In genomic region chr1:33180226-33181037, GRCh38 we compare ENCODE assay signal across 8 cellular contexts. TPM values are rescaled to one million over a fixed set of nuclear protein-coding genes. Genes with fewer than 3 reads are reported as not detected.
DNase-seq lines count a peak whose midpoint lies in the region; ATAC-seq and TF ChIP-seq lines count a peak whose summit lies in the region.

No MANE protein-coding gene starts in this region.

- TF ChIP-seq CTCF in AG04450 (IDR thresholded peaks at IDR 0.05; ENCODE audit: low read depth, low read length) (no peak), dorsolateral prefrontal cortex (IDR thresholded peaks at IDR 0.05 in 54 of 56, conservative IDR thresholded peaks at IDR 0.05 in 2 of 56; ENCODE audit: low read depth in 1 of 56, partially characterized antibody in 56 of 56) (peak in 3 of 56 donors; percentile 2 to 17 (median 4)), right lobe of liver (IDR thresholded peaks at IDR 0.05) (no peak)

- ATAC-seq in GM19372 (IDR thresholded peaks at IDR 0.05; ENCODE audit: low read depth, unreplicated experiment): peak; percentile 69
- peak; percentile 86 for ATAC-seq in HG03521 (IDR thresholded peaks at IDR 0.05; ENCODE audit: unreplicated experiment)
- ATAC-seq in right lobe of liver: peak; percentile 81 to 86 (median 84)

- DNase-seq in AG04450 (ENCODE audit: low read depth, low spot score): peak; percentile 53
- DNase-seq in NCI-H748 treated with DMSO at 0.1 percent for 48 hours (lab: John Stamatoyannopoulos, UW): peak; percentile 64
- DNase-seq in activated CD4-positive, alpha-beta memory T cell treated with anti-CD3 and anti-CD28 coated beads, Interleukin-2, amount 10 ng/mL, durations not matched to agents 7 days and 5 days: peak; percentile 84
- peak; percentile 81 to 93 (median 88) for DNase-seq in dorsolateral prefrontal cortex
- peak; percentile 84 to 91 (median 87) for DNase-seq in right lobe of liver
- peak; percentile 69 to 81 for DNase-seq in stimulated activated CD4-positive, alpha-beta T cell treated with anti-CD3 and anti-CD28 coated beads, Interleukin-2, amount 100 ng/mL, for 48 hours

- 19% methylated on average over 29 of the region's 38 CpGs for WGBS in right lobe of liver (ENCODE audit: insufficient coverage, low coverage, low lambda C conversion rate, missing lambda C conversion rate)

- H3K27me3 ChIP-seq in AG04450 (ENCODE audit: control insufficient read depth, insufficient read depth, low read length): no peaks in the 10 kb centered on the region
- no peaks in the 10 kb centered on the region for H3K27me3 ChIP-seq in dorsolateral prefrontal cortex
- no peaks in the 10 kb centered on the region for H3K27me3 ChIP-seq in right lobe of liver

- H3K36me3 ChIP-seq in right lobe of liver: no peaks in the 10 kb centered on the region

- no peak for TF ChIP-seq POLR2A in right lobe of liver (IDR thresholded peaks at IDR 0.05)

- CTCF ChIA-PET in AG04450 (lab: Charles Lee): interaction anchor here (0.6 to 1.9 kb wide), 5 partner anchors 61 to 115 kb away, joined by 3 to 6 read pairs (median 5); no protein-coding TSS in a partner anchor
- CTCF ChIA-PET in activated CD4-positive, alpha-beta memory T cell treated with anti-CD3 and anti-CD28 coated beads, Interleukin-2, amount 10 ng/mL, durations not matched to agents 7 days and 5 days (lab: Charles Lee): interaction anchor here (0.8 to 2.7 kb wide), 9 partner anchors 11 to 291 kb away, joined by 3 to 26 read pairs (median 4); no protein-coding TSS in a partner anchor

- POLR2A ChIA-PET in AG04450 (lab: Yijun Ruan, JAX): interaction anchor here (1.2 to 2.2 kb wide), 5 partner anchors 11 to 84 kb away, joined by 3 to 8 read pairs (median 6); no protein-coding TSS in a partner anchor
- POLR2A ChIA-PET in activated CD4-positive, alpha-beta memory T cell treated with anti-CD3 and anti-CD28 coated beads, Interleukin-2, amount 10 ng/mL, durations not matched to agents 7 days and 5 days (lab: Charles Lee): interaction anchor here (0.9 to 4.2 kb wide), 10 partner anchors 8 to 292 kb away, joined by 3 to 48 read pairs (median 4); partner anchors contain the start of gene ZSCAN20

- H3K4me3 Mint-ChIP-seq in activated CD4-positive, alpha-beta memory T cell treated with anti-CD3 and anti-CD28 coated beads, Interleukin-2, amount 10 ng/mL, durations not matched to agents 7 days and 5 days: peak overlapping the region; percentile 90

- peaks cover 2% of the 10 kb centered on the region for H3K36me3 Mint-ChIP-seq in activated CD4-positive, alpha-beta memory T cell treated with anti-CD3 and anti-CD28 coated beads, Interleukin-2, amount 10 ng/mL, durations not matched to agents 7 days and 5 days (ENCODE audit: low read depth)

- no peaks in the 10 kb centered on the region for H3K9me3 Mint-ChIP-seq in activated CD4-positive, alpha-beta memory T cell treated with anti-CD3 and anti-CD28 coated beads, Interleukin-2, amount 10 ng/mL, durations not matched to agents 7 days and 5 days

- H3K4me1 ChIP-seq in right lobe of liver: peaks cover 0 to 5% (median 2%) of the 10 kb centered on the region in 4 donors

- H3K4me3 ChIP-seq in AG04450 (ENCODE audit: low read depth, low read length) (peak overlapping the region; percentile 85), dorsolateral prefrontal cortex (peak overlapping the region; percentile 59 to 100 (median 82)), right lobe of liver (peak overlapping the region; percentile 75 to 85 (median 76))

- intact Hi-C loops in dorsolateral prefrontal cortex (cut with DNase I): loop anchor here (5.0 to 10.0 kb wide), 2 partner anchors 77 to 184 kb away; partner anchors contain the start of gene ZNF362 (in 2 of the 2)
- intact Hi-C loops in right lobe of liver (cut with DNase I): no loop called here

- H3K9me3 ChIP-seq in AG04450 (ENCODE audit: control insufficient read depth, insufficient read depth, low read length) (no peaks in the 10 kb centered on the region; the same call in 1 of the 2 replicates), right lobe of liver (no peaks in the 10 kb centered on the region)

- H3K27me3 Mint-ChIP-seq in activated CD4-positive, alpha-beta memory T cell treated with anti-CD3 and anti-CD28 coated beads, Interleukin-2, amount 10 ng/mL, durations not matched to agents 7 days and 5 days: peaks cover 24% of the 10 kb centered on the region

- peak overlapping the region; percentile 80 for H3K27ac Mint-ChIP-seq in activated CD4-positive, alpha-beta memory T cell treated with anti-CD3 and anti-CD28 coated beads, Interleukin-2, amount 10 ng/mL, durations not matched to agents 7 days and 5 days

- H3K27ac ChIP-seq in AG04450 (ENCODE audit: low read depth, low read length) (no peak overlapping the region), dorsolateral prefrontal cortex (peak overlapping the region in 41 of 59 donors; percentile 12 to 91 (median 82)), right lobe of liver (no peak overlapping the region)

- peaks cover 26% of the 10 kb centered on the region for H3K4me1 Mint-ChIP-seq in activated CD4-positive, alpha-beta memory T cell treated with anti-CD3 and anti-CD28 coated beads, Interleukin-2, amount 10 ng/mL, durations not matched to agents 7 days and 5 days

RNA-seq across cellular contexts. Expression of gene TRIM62, which starts 1.4 kb away (rescaled TPM):
- 4.5 and 7.2 TPM in 2 replicates for polyA plus RNA-seq in AG04450 (2011; rRNA removed)
- polyA minus RNA-seq in AG04450 (2011; rRNA and poly(A)+ RNA removed): 5.6 and 7.5 TPM in 2 replicates
- 10 to 100 TPM; 10.3 to 11.5 TPM for total RNA-seq in activated CD4-positive, alpha-beta memory T cell treated with anti-CD3 and anti-CD28 coated beads, Interleukin-2, amount 10 ng/mL, durations not matched to agents 7 days and 5 days
- total RNA-seq in dorsolateral prefrontal cortex (10 to 100 TPM in 104 of 120 experiments, 1 to 10 TPM in 16; 6.7 to 37.6 (median 13.9) TPM), right lobe of liver (1 to 10 TPM; 1.1 to 2.4 (median 1.7) TPM)

Comparison
In these comparisons a context has a peak if more than half of its experiments do, and no peak if none do; other contexts are left out.
1. H3K27ac ChIP-seq: peak in dorsolateral prefrontal cortex (41 of 59); none in AG04450 (single experiment) and right lobe of liver (0 of 3).
2. intact Hi-C loops: an anchor here in dorsolateral prefrontal cortex (5.0 to 10.0 kb wide); none called in right lobe of liver.
3. Peak in every context shown above with its lines, with median percentiles within 50 percentile points of each other: DNase-seq, H3K4me3 ChIP-seq and ATAC-seq.